8 cellular contexts compared by ENCODE assay signal in genomic region chr12:25194722-25195055, GRCh38. TPM values are rescaled to one million over a fixed set of nuclear protein-coding genes. Genes with fewer than 3 reads are reported as not detected.
DNase-seq lines count a peak whose midpoint lies in the region; ATAC-seq and TF ChIP-seq lines count a peak whose summit lies in the region.

No MANE protein-coding gene starts in this region.

- H3K9me3 Mint-ChIP-seq in CD4-positive, alpha-beta T cell, result no peaks in the 10 kb centered on the region
- no peaks in the 10 kb centered on the region for H3K9me3 Mint-ChIP-seq in neural crest cell

- peaks cover 15% of the 10 kb centered on the region for H3K36me3 Mint-ChIP-seq in CD4-positive, alpha-beta T cell (ENCODE audit: low read depth)
- H3K36me3 Mint-ChIP-seq in neural crest cell (ENCODE audit: low read depth), result no peaks in the 10 kb centered on the region

- H3K27me3 Mint-ChIP-seq in CD4-positive, alpha-beta T cell, result no peaks in the 10 kb centered on the region
- no peaks in the 10 kb centered on the region for H3K27me3 Mint-ChIP-seq in neural crest cell (ENCODE audit: low read depth)

- intact Hi-C loops in CD4-positive, alpha-beta T cell (cut with DNase I, micrococcal nuclease), result loop anchor here (1.0 to 5.0 kb wide), 4 partner anchors 37 to 193 kb away; no protein-coding TSS in a partner anchor

- H3K27me3 ChIP-seq in CD4-positive, alpha-beta T cell (ENCODE audit: control insufficient read depth, insufficient read depth, low read length), result no peaks in the 10 kb centered on the region
- H3K27me3 ChIP-seq in duodenal mucosa (ENCODE audit: control insufficient read depth in 1 of 2, insufficient read depth in 2 of 2, low read length in 2 of 2), result no peaks in the 10 kb centered on the region

- peak overlapping the region; percentile 98 to 99 for H3K4me3 ChIP-seq in duodenal mucosa (ENCODE audit: low read depth in 1 of 2, low read length in 2 of 2)

- peak overlapping the region; percentile 47 to 95 for H3K9ac ChIP-seq in duodenal mucosa (ENCODE audit: low read depth in 1 of 2, low read length in 2 of 2)

- peak overlapping the region; percentile 92 for H3K27ac ChIP-seq in CD4-positive, alpha-beta T cell (ENCODE audit: low read depth, low read length)
- H3K27ac ChIP-seq in KOPT-K1 (ENCODE audit: low read depth, low read length, poor library complexity, severe bottlenecking) (peak overlapping the region; percentile 73), duodenal mucosa (ENCODE audit: low read depth, low read length) (peak overlapping the region; percentile 93)

- no peak for ATAC-seq in CD4-positive, alpha-beta T cell (ENCODE audit: poor library complexity)
- ATAC-seq in GM21515 (IDR thresholded peaks at IDR 0.05; ENCODE audit: unreplicated experiment), result no peak

- TF ChIP-seq CTCF in CD4-positive, alpha-beta T cell (IDR thresholded peaks at IDR 0.05), result no peak
- TF ChIP-seq CTCF in neural crest cell (conservative IDR thresholded peaks at IDR 0.05), result no peak

- CTCF ChIA-PET in CD4-positive, alpha-beta T cell (lab: Charles Lee), result interaction anchor here (0.9 to 1.7 kb wide), 3 partner anchors 8 to 47 kb away, joined by 3 to 8 read pairs (median 4); no protein-coding TSS in a partner anchor

- no peaks in the 10 kb centered on the region for H3K9me3 ChIP-seq in CD4-positive, alpha-beta T cell (ENCODE audit: control insufficient read depth, low read length)
- no peaks in the 10 kb centered on the region for H3K9me3 ChIP-seq in KOPT-K1 (ENCODE audit: insufficient read depth, low read length, poor library complexity, severe bottlenecking)
- no peaks in the 10 kb centered on the region for H3K9me3 ChIP-seq in duodenal mucosa (ENCODE audit: control insufficient read depth in 1 of 2, low read length in 2 of 2)

- peak overlapping the region; percentile 98 for H3K4me3 Mint-ChIP-seq in CD4-positive, alpha-beta T cell
- peak overlapping the region; percentile 97 for H3K4me3 Mint-ChIP-seq in neural crest cell

- POLR2A ChIA-PET in CD4-positive, alpha-beta T cell (lab: Charles Lee), result interaction anchor here (0.6 to 1.9 kb wide), 12 partner anchors 8 to 1638 kb away, joined by 3 to 14 read pairs (median 4); partner anchors contain the start of gene KRAS

- H3K36me3 ChIP-seq in KOPT-K1 (ENCODE audit: insufficient read depth, low read length) (no peaks in the 10 kb centered on the region), duodenal mucosa (ENCODE audit: control insufficient read depth in 1 of 2, insufficient read depth in 2 of 2, low read length in 2 of 2) (no peaks in the 10 kb centered on the region)

- peak overlapping the region; percentile 98 for H3K27ac Mint-ChIP-seq in CD4-positive, alpha-beta T cell
- peak overlapping the region; percentile 93 for H3K27ac Mint-ChIP-seq in neural crest cell (ENCODE audit: unreplicated experiment)

- no peak for DNase-seq in CD4-positive, alpha-beta T cell
- DNase-seq in neural crest cell (ENCODE audit: low read depth, low spot score) (no peak), DMS153 treated with DMSO at 0.1 percent for 48 hours (lab: John Stamatoyannopoulos, UW; ENCODE audit: unreplicated experiment) (no peak), DMS153 (lab: John Stamatoyannopoulos, UW) (no peak), 8988T (no peak)

- peaks cover 45% of the 10 kb centered on the region for H3K4me1 Mint-ChIP-seq in CD4-positive, alpha-beta T cell (ENCODE audit: low read depth)
- peaks cover 20% of the 10 kb centered on the region for H3K4me1 Mint-ChIP-seq in neural crest cell

- H3K4me1 ChIP-seq in duodenal mucosa (ENCODE audit: control insufficient read depth in 1 of 2, insufficient read depth in 2 of 2, low read length in 2 of 2), result peaks cover 14 to 15% of the 10 kb centered on the region in 2 donors

RNA-seq across cellular contexts. Expression of gene DNAI7, which starts 0.3 kb away (rescaled TPM):
- total RNA-seq in CD4-positive, alpha-beta T cell, result under 1 TPM in 1 of 2 experiments, not detected in 1; 0.36 TPM
- total RNA-seq in neural crest cell, result 0.37 and 0.77 TPM in 2 replicates

RNA-seq across cellular contexts. Expression of gene ETFRF1, which starts 0.3 kb away (rescaled TPM):
- 10 to 100 TPM; 32.9 to 39.8 TPM for total RNA-seq in CD4-positive, alpha-beta T cell
- 13.4 and 14.1 TPM in 2 replicates for total RNA-seq in neural crest cell

RNA-seq across cellular contexts. Expression of gene KRAS, which starts 56.0 kb away (rescaled TPM):
- 10 to 100 TPM; 45.0 to 48.7 TPM for total RNA-seq in CD4-positive, alpha-beta T cell
- 30.5 and 31.2 TPM in 2 replicates for total RNA-seq in neural crest cell
